Comparison of ENCODE assay signal across 21 cellular contexts in genomic region chr3:157021679-157022078, GRCh38.
DNase-seq lines count a peak whose midpoint lies in the region; FAIRE-seq lines count a peak whose summit lies in the region.
"Had no signal": no experiment of that assay in that cellular context is flagged by ENCODE, and none has a peak within 500 bp of the region (broad histone marks: within the 10 kb centered on the region; RNA-seq: fewer than 3 reads in every experiment).

No MANE protein-coding gene starts in this region.

- FAIRE-seq in A204.1 (lab: Jason Lieb, UNC) (peak; percentile 80), RCC 7860 (lab: Jason Lieb, UNC) (peak; percentile 44), colon (lab: Jason Lieb, UNC) (peak; percentile 10), frontal cortex (lab: Jason Lieb, UNC) (peak; percentile 40)
- FAIRE-seq: A549, D721Med, G401.6, GM12891, GM19239 had no signal

- no peak for DNase-seq in RCC 7860 (ENCODE audit: low spot score)
- DNase-seq in frontal cortex (ENCODE audit: low spot score in 2 of 2), result no peak
- no peak for DNase-seq in NCI-H1105 treated with DMSO at 0.1 percent for 48 hours (lab: John Stamatoyannopoulos, UW)
- DNase-seq in hippocampal formation (lab: John Stamatoyannopoulos, UW), result no peak
- no peak for DNase-seq in RKO (ENCODE audit: low spot score)
- DNase-seq in Kasumi-1 (lab: John Stamatoyannopoulos, UW), result no peak
- DNase-seq: 8988T; AML-193; Caco-2; Calu3; CD4-positive, alpha-beta T cell; CD8-positive, alpha-beta T cell; DMS79 treated with DMSO at 0.1 percent for 48 hours; GF-D8 had no signal
